Comparison of ENCODE assay signal across 1 cellular context in the genomic region with DNA sequence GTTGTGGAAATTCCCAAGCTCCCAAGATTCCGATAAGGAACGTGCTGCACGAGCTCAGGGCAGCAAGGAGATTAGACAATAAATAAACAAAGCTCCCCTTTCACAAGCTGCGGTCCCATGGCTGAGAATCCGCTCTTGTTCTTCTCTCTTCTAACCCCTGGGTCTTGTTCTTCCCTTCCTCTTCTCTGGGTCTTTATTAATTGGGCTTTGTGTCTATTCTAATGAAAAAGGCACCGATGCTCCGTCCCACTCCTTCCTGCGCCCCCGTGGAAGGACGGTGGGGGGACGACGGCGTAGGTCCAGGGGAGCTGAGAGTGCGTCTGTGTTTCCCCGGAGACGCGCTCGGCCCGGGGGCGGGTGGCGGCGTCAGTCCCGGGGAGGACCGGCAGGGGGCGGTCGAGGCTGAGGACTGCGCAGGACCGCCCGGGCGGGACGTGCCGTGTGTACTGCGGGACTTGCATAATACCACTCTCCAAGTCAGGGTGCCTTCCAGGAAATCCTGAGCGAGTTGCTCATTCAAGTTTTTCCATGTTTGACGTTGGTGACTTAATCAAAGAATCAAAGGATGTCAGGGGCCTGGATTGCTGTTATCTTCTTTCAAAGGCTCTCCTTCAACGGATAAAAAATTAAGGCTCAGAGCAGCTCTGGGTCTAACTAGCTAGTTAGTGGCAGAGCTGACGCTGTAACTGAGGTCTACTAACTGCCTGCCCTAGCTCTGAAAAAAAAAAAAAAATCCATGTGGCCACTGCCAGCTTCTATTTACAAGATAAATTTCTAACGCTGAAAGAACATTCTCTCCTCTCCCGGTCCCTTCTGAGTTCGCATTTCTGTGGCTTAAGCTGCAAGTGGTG.
TF ChIP-seq lines count a peak whose summit lies in the region.

No MANE protein-coding gene starts in this region.

TF ChIP-seq in K562, 482 proteins besides CTCF, POLR2A, EP300 and RAD21 (continued from another document and continues in another):
- TF ChIP-seq, protein P1, sequence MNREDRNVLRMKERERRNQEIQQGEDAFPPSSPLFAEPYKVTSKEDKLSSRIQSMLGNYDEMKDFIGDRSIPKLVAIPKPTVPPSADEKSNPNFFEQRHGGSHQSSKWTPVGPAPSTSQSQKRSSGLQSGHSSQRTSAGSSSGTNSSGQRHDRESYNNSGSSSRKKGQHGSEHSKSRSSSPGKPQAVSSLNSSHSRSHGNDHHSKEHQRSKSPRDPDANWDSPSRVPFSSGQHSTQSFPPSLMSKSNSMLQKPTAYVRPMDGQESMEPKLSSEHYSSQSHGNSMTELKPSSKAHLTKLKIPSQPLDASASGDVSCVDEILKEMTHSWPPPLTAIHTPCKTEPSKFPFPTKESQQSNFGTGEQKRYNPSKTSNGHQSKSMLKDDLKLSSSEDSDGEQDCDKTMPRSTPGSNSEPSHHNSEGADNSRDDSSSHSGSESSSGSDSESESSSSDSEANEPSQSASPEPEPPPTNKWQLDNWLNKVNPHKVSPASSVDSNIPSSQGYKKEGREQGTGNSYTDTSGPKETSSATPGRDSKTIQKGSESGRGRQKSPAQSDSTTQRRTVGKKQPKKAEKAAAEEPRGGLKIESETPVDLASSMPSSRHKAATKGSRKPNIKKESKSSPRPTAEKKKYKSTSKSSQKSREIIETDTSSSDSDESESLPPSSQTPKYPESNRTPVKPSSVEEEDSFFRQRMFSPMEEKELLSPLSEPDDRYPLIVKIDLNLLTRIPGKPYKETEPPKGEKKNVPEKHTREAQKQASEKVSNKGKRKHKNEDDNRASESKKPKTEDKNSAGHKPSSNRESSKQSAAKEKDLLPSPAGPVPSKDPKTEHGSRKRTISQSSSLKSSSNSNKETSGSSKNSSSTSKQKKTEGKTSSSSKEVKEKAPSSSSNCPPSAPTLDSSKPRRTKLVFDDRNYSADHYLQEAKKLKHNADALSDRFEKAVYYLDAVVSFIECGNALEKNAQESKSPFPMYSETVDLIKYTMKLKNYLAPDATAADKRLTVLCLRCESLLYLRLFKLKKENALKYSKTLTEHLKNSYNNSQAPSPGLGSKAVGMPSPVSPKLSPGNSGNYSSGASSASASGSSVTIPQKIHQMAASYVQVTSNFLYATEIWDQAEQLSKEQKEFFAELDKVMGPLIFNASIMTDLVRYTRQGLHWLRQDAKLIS (CRISPR knock-in tag; IDR thresholded peaks at IDR 0.05): no peak
- no peak for TF ChIP-seq ZNF174 (CRISPR knock-in tag; IDR thresholded peaks at IDR 0.05)
- no peak for TF ChIP-seq ZNF347 (CRISPR knock-in tag; IDR thresholded peaks at IDR 0.05; ENCODE audit: low read depth)
- TF ChIP-seq ZNF431 (CRISPR knock-in tag; IDR thresholded peaks at IDR 0.05): no peak
- TF ChIP-seq, protein P2, sequence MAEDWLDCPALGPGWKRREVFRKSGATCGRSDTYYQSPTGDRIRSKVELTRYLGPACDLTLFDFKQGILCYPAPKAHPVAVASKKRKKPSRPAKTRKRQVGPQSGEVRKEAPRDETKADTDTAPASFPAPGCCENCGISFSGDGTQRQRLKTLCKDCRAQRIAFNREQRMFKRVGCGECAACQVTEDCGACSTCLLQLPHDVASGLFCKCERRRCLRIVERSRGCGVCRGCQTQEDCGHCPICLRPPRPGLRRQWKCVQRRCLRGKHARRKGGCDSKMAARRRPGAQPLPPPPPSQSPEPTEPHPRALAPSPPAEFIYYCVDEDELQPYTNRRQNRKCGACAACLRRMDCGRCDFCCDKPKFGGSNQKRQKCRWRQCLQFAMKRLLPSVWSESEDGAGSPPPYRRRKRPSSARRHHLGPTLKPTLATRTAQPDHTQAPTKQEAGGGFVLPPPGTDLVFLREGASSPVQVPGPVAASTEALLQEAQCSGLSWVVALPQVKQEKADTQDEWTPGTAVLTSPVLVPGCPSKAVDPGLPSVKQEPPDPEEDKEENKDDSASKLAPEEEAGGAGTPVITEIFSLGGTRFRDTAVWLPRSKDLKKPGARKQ (CRISPR knock-in tag; IDR thresholded peaks at IDR 0.05): no peak
- no peak for TF ChIP-seq SAFB2 (IDR thresholded peaks at IDR 0.05; ENCODE audit: borderline replicate concordance, low read depth, low read length, severe bottlenecking)
- TF ChIP-seq RFX1 (IDR thresholded peaks at IDR 0.05): peak; percentile 74
- TF ChIP-seq, protein P3, sequence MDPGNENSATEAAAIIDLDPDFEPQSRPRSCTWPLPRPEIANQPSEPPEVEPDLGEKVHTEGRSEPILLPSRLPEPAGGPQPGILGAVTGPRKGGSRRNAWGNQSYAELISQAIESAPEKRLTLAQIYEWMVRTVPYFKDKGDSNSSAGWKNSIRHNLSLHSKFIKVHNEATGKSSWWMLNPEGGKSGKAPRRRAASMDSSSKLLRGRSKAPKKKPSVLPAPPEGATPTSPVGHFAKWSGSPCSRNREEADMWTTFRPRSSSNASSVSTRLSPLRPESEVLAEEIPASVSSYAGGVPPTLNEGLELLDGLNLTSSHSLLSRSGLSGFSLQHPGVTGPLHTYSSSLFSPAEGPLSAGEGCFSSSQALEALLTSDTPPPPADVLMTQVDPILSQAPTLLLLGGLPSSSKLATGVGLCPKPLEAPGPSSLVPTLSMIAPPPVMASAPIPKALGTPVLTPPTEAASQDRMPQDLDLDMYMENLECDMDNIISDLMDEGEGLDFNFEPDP (CRISPR knock-in tag; IDR thresholded peaks at IDR 0.05): no peak
- TF ChIP-seq JUN (IDR thresholded peaks at IDR 0.05; ENCODE audit: borderline replicate concordance, low read depth, low read length): no peak
- no peak for TF ChIP-seq JUN (CRISPR knock-in tag; IDR thresholded peaks at IDR 0.05; ENCODE audit: borderline replicate concordance)
- TF ChIP-seq NR2F6 (CRISPR knock-in tag; IDR thresholded peaks at IDR 0.05): no peak
- TF ChIP-seq SNIP1 (IDR thresholded peaks at IDR 0.05; ENCODE audit: low read depth): no peak
- TF ChIP-seq, protein P4, sequence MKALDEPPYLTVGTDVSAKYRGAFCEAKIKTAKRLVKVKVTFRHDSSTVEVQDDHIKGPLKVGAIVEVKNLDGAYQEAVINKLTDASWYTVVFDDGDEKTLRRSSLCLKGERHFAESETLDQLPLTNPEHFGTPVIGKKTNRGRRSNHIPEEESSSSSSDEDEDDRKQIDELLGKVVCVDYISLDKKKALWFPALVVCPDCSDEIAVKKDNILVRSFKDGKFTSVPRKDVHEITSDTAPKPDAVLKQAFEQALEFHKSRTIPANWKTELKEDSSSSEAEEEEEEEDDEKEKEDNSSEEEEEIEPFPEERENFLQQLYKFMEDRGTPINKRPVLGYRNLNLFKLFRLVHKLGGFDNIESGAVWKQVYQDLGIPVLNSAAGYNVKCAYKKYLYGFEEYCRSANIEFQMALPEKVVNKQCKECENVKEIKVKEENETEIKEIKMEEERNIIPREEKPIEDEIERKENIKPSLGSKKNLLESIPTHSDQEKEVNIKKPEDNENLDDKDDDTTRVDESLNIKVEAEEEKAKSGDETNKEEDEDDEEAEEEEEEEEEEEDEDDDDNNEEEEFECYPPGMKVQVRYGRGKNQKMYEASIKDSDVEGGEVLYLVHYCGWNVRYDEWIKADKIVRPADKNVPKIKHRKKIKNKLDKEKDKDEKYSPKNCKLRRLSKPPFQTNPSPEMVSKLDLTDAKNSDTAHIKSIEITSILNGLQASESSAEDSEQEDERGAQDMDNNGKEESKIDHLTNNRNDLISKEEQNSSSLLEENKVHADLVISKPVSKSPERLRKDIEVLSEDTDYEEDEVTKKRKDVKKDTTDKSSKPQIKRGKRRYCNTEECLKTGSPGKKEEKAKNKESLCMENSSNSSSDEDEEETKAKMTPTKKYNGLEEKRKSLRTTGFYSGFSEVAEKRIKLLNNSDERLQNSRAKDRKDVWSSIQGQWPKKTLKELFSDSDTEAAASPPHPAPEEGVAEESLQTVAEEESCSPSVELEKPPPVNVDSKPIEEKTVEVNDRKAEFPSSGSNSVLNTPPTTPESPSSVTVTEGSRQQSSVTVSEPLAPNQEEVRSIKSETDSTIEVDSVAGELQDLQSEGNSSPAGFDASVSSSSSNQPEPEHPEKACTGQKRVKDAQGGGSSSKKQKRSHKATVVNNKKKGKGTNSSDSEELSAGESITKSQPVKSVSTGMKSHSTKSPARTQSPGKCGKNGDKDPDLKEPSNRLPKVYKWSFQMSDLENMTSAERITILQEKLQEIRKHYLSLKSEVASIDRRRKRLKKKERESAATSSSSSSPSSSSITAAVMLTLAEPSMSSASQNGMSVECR (CRISPR knock-in tag; IDR thresholded peaks at IDR 0.05): no peak
- TF ChIP-seq NR2C2 (CRISPR knock-in tag; IDR thresholded peaks at IDR 0.05): no peak
- TF ChIP-seq NR2C2 (tag; IDR thresholded peaks at IDR 0.05): no peak
- no peak for TF ChIP-seq SIX5 (IDR thresholded peaks at IDR 0.05; ENCODE audit: borderline replicate concordance in 1 of 2, insufficient read depth in 1 of 2, low read depth in 1 of 2, low read length in 2 of 2)
- TF ChIP-seq RFX5 (IDR thresholded peaks at IDR 0.05; ENCODE audit: low read depth, low read length): no peak
- TF ChIP-seq POLR3G (IDR thresholded peaks at IDR 0.05; ENCODE audit: extremely low read depth, insufficient read length, insufficient replicate concordance): no peak
- peak; percentile 59; the same call in 1 of the 2 replicates for TF ChIP-seq CTBP1 (IDR thresholded peaks at IDR 0.05; ENCODE audit: borderline replicate concordance)
- TF ChIP-seq, protein P5, sequence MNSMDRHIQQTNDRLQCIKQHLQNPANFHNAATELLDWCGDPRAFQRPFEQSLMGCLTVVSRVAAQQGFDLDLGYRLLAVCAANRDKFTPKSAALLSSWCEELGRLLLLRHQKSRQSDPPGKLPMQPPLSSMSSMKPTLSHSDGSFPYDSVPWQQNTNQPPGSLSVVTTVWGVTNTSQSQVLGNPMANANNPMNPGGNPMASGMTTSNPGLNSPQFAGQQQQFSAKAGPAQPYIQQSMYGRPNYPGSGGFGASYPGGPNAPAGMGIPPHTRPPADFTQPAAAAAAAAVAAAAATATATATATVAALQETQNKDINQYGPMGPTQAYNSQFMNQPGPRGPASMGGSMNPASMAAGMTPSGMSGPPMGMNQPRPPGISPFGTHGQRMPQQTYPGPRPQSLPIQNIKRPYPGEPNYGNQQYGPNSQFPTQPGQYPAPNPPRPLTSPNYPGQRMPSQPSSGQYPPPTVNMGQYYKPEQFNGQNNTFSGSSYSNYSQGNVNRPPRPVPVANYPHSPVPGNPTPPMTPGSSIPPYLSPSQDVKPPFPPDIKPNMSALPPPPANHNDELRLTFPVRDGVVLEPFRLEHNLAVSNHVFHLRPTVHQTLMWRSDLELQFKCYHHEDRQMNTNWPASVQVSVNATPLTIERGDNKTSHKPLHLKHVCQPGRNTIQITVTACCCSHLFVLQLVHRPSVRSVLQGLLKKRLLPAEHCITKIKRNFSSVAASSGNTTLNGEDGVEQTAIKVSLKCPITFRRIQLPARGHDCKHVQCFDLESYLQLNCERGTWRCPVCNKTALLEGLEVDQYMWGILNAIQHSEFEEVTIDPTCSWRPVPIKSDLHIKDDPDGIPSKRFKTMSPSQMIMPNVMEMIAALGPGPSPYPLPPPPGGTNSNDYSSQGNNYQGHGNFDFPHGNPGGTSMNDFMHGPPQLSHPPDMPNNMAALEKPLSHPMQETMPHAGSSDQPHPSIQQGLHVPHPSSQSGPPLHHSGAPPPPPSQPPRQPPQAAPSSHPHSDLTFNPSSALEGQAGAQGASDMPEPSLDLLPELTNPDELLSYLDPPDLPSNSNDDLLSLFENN (IDR thresholded peaks at IDR 0.05; ENCODE audit: low read depth in 2 of 2, low read length in 2 of 2): peak in 1 of 2 experiments; percentile 27; a peak in 1 of 4 replicates
- no peak for TF ChIP-seq BACH1 (tag; IDR thresholded peaks at IDR 0.05)
- no peak for TF ChIP-seq CSDE1 (IDR thresholded peaks at IDR 0.05)
- no peak for TF ChIP-seq IFI16 (CRISPR knock-in tag; IDR thresholded peaks at IDR 0.05)
- TF ChIP-seq, protein P6, sequence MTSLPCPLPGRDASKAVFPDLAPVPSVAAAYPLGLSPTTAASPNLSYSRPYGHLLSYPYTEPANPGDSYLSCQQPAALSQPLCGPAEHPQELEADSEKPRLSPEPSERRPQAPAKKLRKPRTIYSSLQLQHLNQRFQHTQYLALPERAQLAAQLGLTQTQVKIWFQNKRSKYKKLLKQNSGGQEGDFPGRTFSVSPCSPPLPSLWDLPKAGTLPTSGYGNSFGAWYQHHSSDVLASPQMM (CRISPR knock-in tag; IDR thresholded peaks at IDR 0.05): no peak
- TF ChIP-seq TEAD2 (tag; IDR thresholded peaks at IDR 0.05): no peak
- TF ChIP-seq PPARD (CRISPR knock-in tag; IDR thresholded peaks at IDR 0.05): no peak
- TF ChIP-seq IRF2 (CRISPR knock-in tag; IDR thresholded peaks at IDR 0.05): no peak
- TF ChIP-seq HMG20A (CRISPR knock-in tag; conservative IDR thresholded peaks at IDR 0.05): no peak
- TF ChIP-seq, protein P7, sequence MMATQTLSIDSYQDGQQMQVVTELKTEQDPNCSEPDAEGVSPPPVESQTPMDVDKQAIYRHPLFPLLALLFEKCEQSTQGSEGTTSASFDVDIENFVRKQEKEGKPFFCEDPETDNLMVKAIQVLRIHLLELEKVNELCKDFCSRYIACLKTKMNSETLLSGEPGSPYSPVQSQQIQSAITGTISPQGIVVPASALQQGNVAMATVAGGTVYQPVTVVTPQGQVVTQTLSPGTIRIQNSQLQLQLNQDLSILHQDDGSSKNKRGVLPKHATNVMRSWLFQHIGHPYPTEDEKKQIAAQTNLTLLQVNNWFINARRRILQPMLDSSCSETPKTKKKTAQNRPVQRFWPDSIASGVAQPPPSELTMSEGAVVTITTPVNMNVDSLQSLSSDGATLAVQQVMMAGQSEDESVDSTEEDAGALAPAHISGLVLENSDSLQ (IDR thresholded peaks at IDR 0.05): no peak
- TF ChIP-seq, protein P8, sequence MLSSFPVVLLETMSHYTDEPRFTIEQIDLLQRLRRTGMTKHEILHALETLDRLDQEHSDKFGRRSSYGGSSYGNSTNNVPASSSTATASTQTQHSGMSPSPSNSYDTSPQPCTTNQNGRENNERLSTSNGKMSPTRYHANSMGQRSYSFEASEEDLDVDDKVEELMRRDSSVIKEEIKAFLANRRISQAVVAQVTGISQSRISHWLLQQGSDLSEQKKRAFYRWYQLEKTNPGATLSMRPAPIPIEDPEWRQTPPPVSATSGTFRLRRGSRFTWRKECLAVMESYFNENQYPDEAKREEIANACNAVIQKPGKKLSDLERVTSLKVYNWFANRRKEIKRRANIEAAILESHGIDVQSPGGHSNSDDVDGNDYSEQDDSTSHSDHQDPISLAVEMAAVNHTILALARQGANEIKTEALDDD (IDR thresholded peaks at IDR 0.05): peak; percentile 96
- TF ChIP-seq, protein P9, sequence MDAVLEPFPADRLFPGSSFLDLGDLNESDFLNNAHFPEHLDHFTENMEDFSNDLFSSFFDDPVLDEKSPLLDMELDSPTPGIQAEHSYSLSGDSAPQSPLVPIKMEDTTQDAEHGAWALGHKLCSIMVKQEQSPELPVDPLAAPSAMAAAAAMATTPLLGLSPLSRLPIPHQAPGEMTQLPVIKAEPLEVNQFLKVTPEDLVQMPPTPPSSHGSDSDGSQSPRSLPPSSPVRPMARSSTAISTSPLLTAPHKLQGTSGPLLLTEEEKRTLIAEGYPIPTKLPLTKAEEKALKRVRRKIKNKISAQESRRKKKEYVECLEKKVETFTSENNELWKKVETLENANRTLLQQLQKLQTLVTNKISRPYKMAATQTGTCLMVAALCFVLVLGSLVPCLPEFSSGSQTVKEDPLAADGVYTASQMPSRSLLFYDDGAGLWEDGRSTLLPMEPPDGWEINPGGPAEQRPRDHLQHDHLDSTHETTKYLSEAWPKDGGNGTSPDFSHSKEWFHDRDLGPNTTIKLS (IDR thresholded peaks at IDR 0.05; ENCODE audit: borderline replicate concordance, low read depth): no peak
- no peak for TF ChIP-seq SP2 (IDR thresholded peaks at IDR 0.05; ENCODE audit: extremely low read depth, low read depth, low read length, poor library complexity, severe bottlenecking)
- TF ChIP-seq ZNF584 (CRISPR knock-in tag; IDR thresholded peaks at IDR 0.05; ENCODE audit: low read depth): no peak
